In the genomic region with DNA sequence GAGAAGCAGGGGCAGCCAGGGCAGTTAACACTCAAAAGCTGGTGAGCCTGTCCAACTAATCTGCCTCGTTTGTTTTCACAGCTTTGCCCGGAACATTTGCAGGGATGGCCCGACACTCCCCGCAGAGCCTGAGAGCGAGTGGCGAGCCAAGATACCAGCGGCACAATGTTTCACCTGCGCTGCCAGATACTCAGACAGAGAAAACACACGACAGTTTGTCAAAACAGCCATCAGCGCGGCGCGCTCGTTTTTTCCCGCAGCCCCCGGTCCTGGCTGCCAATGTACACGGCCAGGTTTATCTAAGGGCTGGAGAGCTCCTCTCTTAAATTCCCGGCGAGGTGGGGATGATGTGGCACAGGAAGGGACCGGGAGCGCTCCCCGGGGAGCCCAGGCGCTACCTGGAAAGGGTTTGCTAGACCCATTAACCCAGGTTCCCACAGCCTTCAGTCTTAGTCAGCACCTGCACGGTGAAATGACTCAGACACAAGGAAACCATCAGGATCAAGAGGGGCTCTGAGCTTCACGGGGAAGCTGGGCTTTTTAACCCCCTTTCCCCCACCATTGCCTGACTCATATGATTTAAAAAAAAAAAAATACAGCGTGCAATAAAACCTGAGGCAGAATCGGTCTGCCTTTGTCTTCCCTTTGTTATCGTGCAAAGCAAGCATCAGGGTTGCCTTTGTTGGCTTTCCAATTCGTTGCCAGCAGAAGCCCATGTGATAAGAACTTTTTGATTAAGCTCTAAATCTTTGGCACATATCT, we compare ENCODE assay signal across 9 cellular contexts.
A peak's percentile ranks its signal among the peaks of the same experiment; 100 is the strongest.
DNase-seq lines count a peak whose midpoint lies in the region; ATAC-seq, FAIRE-seq and TF ChIP-seq lines count a peak whose summit lies in the region.
"Had no signal": no experiment of that assay in that cellular context is flagged by ENCODE, and none has a peak within 500 bp of the region (broad histone marks: within the 10 kb centered on the region; RNA-seq: fewer than 3 reads in every experiment).

No MANE protein-coding gene starts in this region.

- no peak overlapping the region for H2AK5ac ChIP-seq in H1 (ENCODE audit: low read depth, low read length)

- 7% methylated on average over 22 of the region's 29 CpGs; no CpG with 5 or more reads in 1 of the 2 experiments for WGBS in H1 (ENCODE audit: extremely low coverage in 1 of 2, insufficient coverage in 1 of 2, insufficient read length in 1 of 2, insufficient replicate concordance in 2 of 2, low coverage in 1 of 2, low lambda C conversion rate in 2 of 2, missing lambda C conversion rate in 1 of 2), 2 experiments

- H2BK15ac ChIP-seq in H1 (ENCODE audit: low read length) = no peak overlapping the region

- peaks cover 0 to 4% (median 2%) of the 10 kb centered on the region in 4 experiments; a peak in 3 of 7 replicates for H3K4me1 ChIP-seq in H1 (replicated peaks in 1 of 4; ENCODE audit: control insufficient read depth in 3 of 4, insufficient read depth in 4 of 4, low read length in 3 of 4)

- no peak overlapping the region for H3K4ac ChIP-seq in H1 (replicated peaks; ENCODE audit: insufficient read length, low read depth, low read length)

- no peak overlapping the region for H3K18ac ChIP-seq in H1 (ENCODE audit: extremely low read depth, low read length)

- no peak; a peak in 1 of 4 replicates for TF ChIP-seq RAD21 in H1 (IDR thresholded peaks at IDR 0.05 in 1 of 2, conservative IDR thresholded peaks at IDR 0.05 in 1 of 2; ENCODE audit: low read depth in 2 of 2, low read length in 2 of 2)

- no peak for TF ChIP-seq EP300 in H1 (IDR thresholded peaks at IDR 0.05; ENCODE audit: borderline replicate concordance in 1 of 2, low read depth in 2 of 2, low read length in 2 of 2)

- no peak overlapping the region for H2BK20ac ChIP-seq in H1 (ENCODE audit: low read length)

- no peak overlapping the region for H2BK120ac ChIP-seq in H1 (replicated peaks; ENCODE audit: low read depth, low read length)

- no peak overlapping the region for H4K8ac ChIP-seq in H1 (ENCODE audit: extremely low read depth, insufficient read depth, low read length)

- no peaks in the 10 kb centered on the region for H3K36me3 Mint-ChIP-seq in neural crest cell (ENCODE audit: low read depth)
- H3K36me3 Mint-ChIP-seq in stimulated activated memory B cell treated with anti-CD40 and anti-IgM and Interleukin-4, amounts not matched to agents 10 μg/mL and 1 μg/mL and 100 μg/mL, for 72 hours = no peaks in the 10 kb centered on the region

- peaks cover 10% of the 10 kb centered on the region for H3K27me3 Mint-ChIP-seq in neural crest cell (ENCODE audit: low read depth)
- H3K27me3 Mint-ChIP-seq in stimulated activated memory B cell treated with anti-CD40 and anti-IgM and Interleukin-4, amounts not matched to agents 10 μg/mL and 1 μg/mL and 100 μg/mL, for 72 hours = peaks cover 9% of the 10 kb centered on the region

- H3K4me3 ChIP-seq in H1 (ENCODE audit: extremely low read depth in 1 of 4, insufficient read depth in 2 of 4, low read depth in 3 of 4, low read length in 4 of 4) = peak overlapping the region; percentile 8 to 65 (median 48); a peak in 7 of 8 replicates

- H2BK5ac ChIP-seq in H1 (ENCODE audit: low read depth, low read length) = no peak overlapping the region

- H3K36me3 ChIP-seq in H1 (ENCODE audit: control insufficient read depth in 2 of 4, insufficient read depth in 4 of 4, low read length in 3 of 4) = no peaks in the 10 kb centered on the region

- H3K14ac ChIP-seq in H1 (ENCODE audit: insufficient read length) = no peak overlapping the region

- H3K9me3 ChIP-seq in H1 (ENCODE audit: insufficient read depth in 2 of 2, low read depth in 1 of 2, low read length in 1 of 2) = no peaks in the 10 kb centered on the region

- no peak overlapping the region for H2BK12ac ChIP-seq in H1 (ENCODE audit: low read depth, low read length)

- TF ChIP-seq POLR2A in H1 (IDR thresholded peaks at IDR 0.05; ENCODE audit: control extremely low read depth in 1 of 2, low read depth in 2 of 2, low read length in 2 of 2) = no peak

- H4K5ac ChIP-seq in H1 (ENCODE audit: insufficient read length, low read depth, low read length) = no peak overlapping the region

- H3K27me3 ChIP-seq in H1 (replicated peaks in 1 of 4; ENCODE audit: control insufficient read depth in 3 of 4, extremely low read depth in 1 of 4, insufficient read depth in 3 of 4, low read length in 3 of 4) = peaks cover 0 to 12% (median 1%) of the 10 kb centered on the region in 4 experiments; a peak in 5 of 7 replicates

- H4K20me1 ChIP-seq in H1 (replicated peaks in 1 of 2; ENCODE audit: control insufficient read depth in 1 of 2, insufficient read depth in 2 of 2, low read length in 2 of 2) = no peaks in the 10 kb centered on the region

- no peaks in the 10 kb centered on the region for H3K79me1 ChIP-seq in H1 (ENCODE audit: low read depth, low read length)

- TF ChIP-seq CTCF in H1 (IDR thresholded peaks at IDR 0.05; ENCODE audit: control extremely low read depth in 1 of 3, insufficient read depth in 1 of 3, low read depth in 1 of 3, low read length in 3 of 3) = no peak
- no peak for TF ChIP-seq CTCF in neural crest cell (conservative IDR thresholded peaks at IDR 0.05)

- H3K23ac ChIP-seq in H1 (ENCODE audit: insufficient read length) = no peak overlapping the region

- ATAC-seq in HG03469 (IDR thresholded peaks at IDR 0.05; ENCODE audit: unreplicated experiment) (no peak), HG02798 (IDR thresholded peaks at IDR 0.05; ENCODE audit: poor library complexity, unreplicated experiment) (no peak)
- no peak for ATAC-seq in stimulated activated memory B cell treated with anti-CD40 and anti-IgM and Interleukin-4, amounts not matched to agents 10 μg/mL and 1 μg/mL and 100 μg/mL, for 72 hours

- H3K9ac ChIP-seq in H1 (replicated peaks in 1 of 4; ENCODE audit: extremely low read depth in 1 of 4, low read depth in 3 of 4, low read length in 3 of 4) = peak overlapping the region in 3 of 4 experiments; percentile 4 to 44 (median 6); a peak in 3 of 7 replicates

- peak overlapping the region; percentile 71 to 83 for H3K4me2 ChIP-seq in H1 (ENCODE audit: insufficient read depth in 1 of 2, low read depth in 2 of 2, low read length in 2 of 2)

- H3K4me3 Mint-ChIP-seq in neural crest cell = peak overlapping the region; percentile 90
- H3K4me3 Mint-ChIP-seq in stimulated activated memory B cell treated with anti-CD40 and anti-IgM and Interleukin-4, amounts not matched to agents 10 μg/mL and 1 μg/mL and 100 μg/mL, for 72 hours = no peak overlapping the region

- FAIRE-seq in H1 (lab: Jason Lieb, UNC) = no peak
- FAIRE-seq: GM18507 had no signal

- peaks cover 42% of the 10 kb centered on the region for H3K4me1 Mint-ChIP-seq in neural crest cell
- H3K4me1 Mint-ChIP-seq in stimulated activated memory B cell treated with anti-CD40 and anti-IgM and Interleukin-4, amounts not matched to agents 10 μg/mL and 1 μg/mL and 100 μg/mL, for 72 hours = no peaks in the 10 kb centered on the region

- no peak overlapping the region for H3K27ac ChIP-seq in H1 (ENCODE audit: low read depth, low read length)

- CTCF ChIA-PET in H1 (lab: Charles Lee; ENCODE audit: partially characterized antibody) = interaction anchor here (0.6 to 2.1 kb wide), 5 partner anchors 14 to 798 kb away, joined by 3 to 5 read pairs (median 3); no protein-coding TSS in a partner anchor

- H4K91ac ChIP-seq in H1 (replicated peaks; ENCODE audit: insufficient read length, low read length) = no peak overlapping the region

- peaks cover 3% of the 10 kb centered on the region; the same call in 1 of the 2 replicates for H3K23me2 ChIP-seq in H1 (ENCODE audit: low read depth, low read length)

- peak overlapping the region; percentile 72 for H2AFZ ChIP-seq in H1 (ENCODE audit: low read length)

- peak overlapping the region; percentile 97 for H3K27ac Mint-ChIP-seq in neural crest cell (ENCODE audit: unreplicated experiment)
- no peak overlapping the region for H3K27ac Mint-ChIP-seq in stimulated activated memory B cell treated with anti-CD40 and anti-IgM and Interleukin-4, amounts not matched to agents 10 μg/mL and 1 μg/mL and 100 μg/mL, for 72 hours

- peak; percentile 62 for DNase-seq in DMS53 (lab: John Stamatoyannopoulos, UW)
- peak; percentile 62 for DNase-seq in NCI-H2081 treated with DMSO at 0.1 percent for 48 hours (lab: John Stamatoyannopoulos, UW)
- peak; percentile 27 to 57 for DNase-seq in H1 (ENCODE audit: low read depth in 1 of 2, low spot score in 2 of 2)
- DNase-seq in neural crest cell (ENCODE audit: low read depth, low spot score) = no peak
- DNase-seq in RPMI8226 = no peak

- no peak overlapping the region for H3K56ac ChIP-seq in H1 (replicated peaks; ENCODE audit: insufficient read length, low read depth, low read length)

- POLR2A ChIA-PET in H1 (lab: Charles Lee; ENCODE audit: partially characterized antibody) = no interaction called here

- no peaks in the 10 kb centered on the region for H3K79me2 ChIP-seq in H1 (ENCODE audit: control insufficient read depth in 1 of 2, insufficient read depth in 2 of 2, low read length in 2 of 2)

- no peaks in the 10 kb centered on the region for H3K9me3 Mint-ChIP-seq in neural crest cell
- no peaks in the 10 kb centered on the region for H3K9me3 Mint-ChIP-seq in stimulated activated memory B cell treated with anti-CD40 and anti-IgM and Interleukin-4, amounts not matched to agents 10 μg/mL and 1 μg/mL and 100 μg/mL, for 72 hours

TF ChIP-seq in H1, 55 proteins besides CTCF, POLR2A, EP300 and RAD21 (continues in another document):
- TF ChIP-seq SP1 (IDR thresholded peaks at IDR 0.05; ENCODE audit: low read depth, low read length) (no peak), CTBP2 (IDR thresholded peaks at IDR 0.05; ENCODE audit: borderline replicate concordance, insufficient read depth, insufficient read length, low read length) (no peak), EZH2 (IDR thresholded peaks at IDR 0.05; ENCODE audit: low read depth, low read length, severe bottlenecking) (peak; percentile 26), TBP (IDR thresholded peaks at IDR 0.05; ENCODE audit: low read depth, low read length) (no peak), GABPA (IDR thresholded peaks at IDR 0.05; ENCODE audit: borderline replicate concordance, insufficient read depth, low read length) (no peak), KDM5A (IDR thresholded peaks at IDR 0.05; ENCODE audit: low read length) (no peak), CHD2 (IDR thresholded peaks at IDR 0.05; ENCODE audit: low read length) (no peak), YY1 (IDR thresholded peaks at IDR 0.05; ENCODE audit: low read depth, low read length) (no peak), HDAC6 (IDR thresholded peaks at IDR 0.05; ENCODE audit: low read depth, low read length) (no peak), ASH2L (IDR thresholded peaks at IDR 0.05; ENCODE audit: low read length) (no peak), FOSL1 (IDR thresholded peaks at IDR 0.05; ENCODE audit: insufficient read depth, low read depth, low read length) (no peak), EGR1 (IDR thresholded peaks at IDR 0.05; ENCODE audit: borderline replicate concordance, low read depth, low read length) (no peak), TAF7 (optimal IDR thresholded peaks at IDR 0.05; ENCODE audit: borderline replicate concordance, low read depth, low read length) (no peak), MAFK (IDR thresholded peaks at IDR 0.05; ENCODE audit: low read depth, low read length) (no peak), TAF1 (IDR thresholded peaks at IDR 0.05; ENCODE audit: low read depth, low read length) (no peak), POLR2AphosphoS5 (IDR thresholded peaks at IDR 0.05; ENCODE audit: low read depth, low read length) (no peak)

Comparison
In these comparisons a context has a peak if more than half of its experiments do, and no peak if none do; other contexts are left out.
1. DNase-seq: peak in DMS53 (single experiment), NCI-H2081 treated with DMSO at 0.1 percent for 48 hours (single experiment) and H1 (2 of 2); none in neural crest cell (single experiment) and RPMI8226 (single experiment).